Comparison of ENCODE assay signal across 8 cellular contexts in genomic region chr2:164992818-164993217, GRCh38. TPM values are rescaled to one million over a fixed set of nuclear protein-coding genes. Genes with fewer than 3 reads are reported as not detected.
DNase-seq lines count a peak whose midpoint lies in the region; ATAC-seq and TF ChIP-seq lines count a peak whose summit lies in the region.

No MANE protein-coding gene starts in this region.

- H3K4me3 ChIP-seq in MM.1S (ENCODE audit: low read length), result no peak overlapping the region
- H3K4me3 ChIP-seq in SJSA1, result no peak overlapping the region
- no peak overlapping the region for H3K4me3 ChIP-seq in mammary epithelial cell (replicated peaks in 1 of 3; ENCODE audit: insufficient read depth in 1 of 3, low read depth in 2 of 3, low read length in 3 of 3)
- no peak overlapping the region for H3K4me3 ChIP-seq in left lung

- peaks cover 12% of the 10 kb centered on the region for H3K4me1 Mint-ChIP-seq in stimulated activated naive CD8-positive, alpha-beta T cell treated with anti-CD3 and anti-CD28 coated beads, Interleukin-15, amount 100 ng/mL, for 72 hours

- in situ Hi-C loops in mammary epithelial cell (cut with MboI; ENCODE audit: low sequenced_read_pairs in 2 of 2), result no loop called here

- H3K9me2 ChIP-seq in MM.1S (replicated peaks; ENCODE audit: insufficient read depth, low read length), result no peaks in the 10 kb centered on the region

- H4K20me1 ChIP-seq in MM.1S (ENCODE audit: insufficient read depth, low read length) (no peaks in the 10 kb centered on the region), mammary epithelial cell (ENCODE audit: insufficient read depth, low read length) (no peaks in the 10 kb centered on the region)

- intact Hi-C loops in Right ventricle myocardium inferior (cut with DNase I) (loop anchor here (5.0 kb wide), 1 partner anchor 299 kb away; no protein-coding TSS in a partner anchor), cardiac septum (cut with DNase I) (loop anchor here (5.0 to 10.0 kb wide), 2 partner anchors 256 to 302 kb away; no protein-coding TSS in a partner anchor), mammary epithelial cell (cut with micrococcal nuclease) (loop anchor here (1.0 to 2.0 kb wide), 8 partner anchors 16 to 314 kb away; partner anchors contain the start of genes SCN2A and SCN3A), left lung (cut with DNase I) (no loop called here)

- peak overlapping the region in 1 of 2 donors; percentile 69 for H3K27ac Mint-ChIP-seq in stimulated activated naive CD8-positive, alpha-beta T cell treated with anti-CD3 and anti-CD28 coated beads, Interleukin-15, amount 100 ng/mL, for 72 hours

- no peak overlapping the region for H2AFZ ChIP-seq in MM.1S (ENCODE audit: low read length)
- no peak overlapping the region for H2AFZ ChIP-seq in mammary epithelial cell (ENCODE audit: low read depth, low read length)

- H3K4me2 ChIP-seq in MM.1S (ENCODE audit: low read depth, low read length) (peak overlapping the region; percentile 67; the same call in 1 of the 2 replicates), mammary epithelial cell (ENCODE audit: insufficient read depth, low read depth, low read length) (no peak overlapping the region)

- WGBS in mammary epithelial cell (ENCODE audit: low coverage, missing lambda C conversion rate), result 0% methylated on average over 5 of the region's 5 CpGs

- TF ChIP-seq CTCF in MM.1S (IDR thresholded peaks at IDR 0.05; ENCODE audit: low read length) (peak; percentile 57), mammary epithelial cell (conservative IDR thresholded peaks at IDR 0.05 in 1 of 2, IDR thresholded peaks at IDR 0.05 in 1 of 2; ENCODE audit: extremely low read depth in 1 of 2, insufficient read depth in 1 of 2, low read depth in 1 of 2, low read length in 2 of 2) (peak; percentile 21 to 39), left lung (IDR thresholded peaks at IDR 0.05) (peak; percentile 35 to 39)

- H3K4me1 ChIP-seq in MM.1S (ENCODE audit: low read length) (peaks cover 18% of the 10 kb centered on the region), SJSA1 (replicated peaks) (peaks cover 21% of the 10 kb centered on the region), mammary epithelial cell (ENCODE audit: insufficient read depth, low read length) (peaks cover 31% of the 10 kb centered on the region), left lung (no peaks in the 10 kb centered on the region)

- H3K27me3 ChIP-seq in MM.1S (replicated peaks; ENCODE audit: insufficient read depth, low read length), result no peaks in the 10 kb centered on the region
- H3K27me3 ChIP-seq in SJSA1 (replicated peaks), result no peaks in the 10 kb centered on the region
- H3K27me3 ChIP-seq in mammary epithelial cell (ENCODE audit: insufficient read depth, low read length), result no peaks in the 10 kb centered on the region
- no peaks in the 10 kb centered on the region for H3K27me3 ChIP-seq in left lung

- H3K9me3 Mint-ChIP-seq in stimulated activated naive CD8-positive, alpha-beta T cell treated with anti-CD3 and anti-CD28 coated beads, Interleukin-15, amount 100 ng/mL, for 72 hours, result no peaks in the 10 kb centered on the region

- no peak overlapping the region for H3K4me3 Mint-ChIP-seq in stimulated activated naive CD8-positive, alpha-beta T cell treated with anti-CD3 and anti-CD28 coated beads, Interleukin-15, amount 100 ng/mL, for 72 hours

- H3F3A ChIP-seq in MM.1S (ENCODE audit: insufficient read depth, low read length), result peaks cover 11% of the 10 kb centered on the region

- ATAC-seq in Right ventricle myocardium inferior, result peak; percentile 60
- peak; percentile 87 for ATAC-seq in left lung
- ATAC-seq in stimulated activated naive CD8-positive, alpha-beta T cell treated with anti-CD3 and anti-CD28 coated beads, Interleukin-15, amount 100 ng/mL, for 72 hours, result peak; percentile 68

- H3K9me3 ChIP-seq in MM.1S (replicated peaks; ENCODE audit: insufficient read depth, low read length), result no peaks in the 10 kb centered on the region
- H3K9me3 ChIP-seq in SJSA1 (replicated peaks), result no peaks in the 10 kb centered on the region
- no peaks in the 10 kb centered on the region for H3K9me3 ChIP-seq in mammary epithelial cell (replicated peaks; ENCODE audit: insufficient read depth, low read length)
- H3K9me3 ChIP-seq in left lung, result no peaks in the 10 kb centered on the region

- H3K27ac ChIP-seq in MM.1S (ENCODE audit: low read length) (peak overlapping the region; percentile 92; the same call in 1 of the 2 replicates), SJSA1 (no peak overlapping the region), mammary epithelial cell (ENCODE audit: insufficient read depth, low read depth, low read length) (peak overlapping the region; percentile 91), left lung (no peak overlapping the region)

- no peaks in the 10 kb centered on the region for H3K36me3 ChIP-seq in MM.1S (replicated peaks; ENCODE audit: insufficient read depth, low read length)
- no peaks in the 10 kb centered on the region for H3K36me3 ChIP-seq in SJSA1
- H3K36me3 ChIP-seq in mammary epithelial cell (ENCODE audit: insufficient read depth, low read length), result no peaks in the 10 kb centered on the region
- no peaks in the 10 kb centered on the region for H3K36me3 ChIP-seq in left lung

- dilution Hi-C loops in mammary epithelial cell (cut with HindIII; ENCODE audit: low sequenced_read_pairs), result loop anchor here (25.0 kb wide), 1 partner anchor 156 kb away; the partner anchor contains the start of gene COBLL1

- no peaks in the 10 kb centered on the region for H3K27me3 Mint-ChIP-seq in stimulated activated naive CD8-positive, alpha-beta T cell treated with anti-CD3 and anti-CD28 coated beads, Interleukin-15, amount 100 ng/mL, for 72 hours

- no peaks in the 10 kb centered on the region for H3K79me2 ChIP-seq in MM.1S (ENCODE audit: low read length)
- no peaks in the 10 kb centered on the region for H3K79me2 ChIP-seq in mammary epithelial cell (ENCODE audit: insufficient read depth, low read length)

- H3K9ac ChIP-seq in MM.1S (ENCODE audit: low read length) (peak overlapping the region; percentile 42; the same call in 1 of the 2 replicates), mammary epithelial cell (ENCODE audit: insufficient read depth, low read length) (no peak overlapping the region)

- no TSS peak for BruUV-seq in mammary epithelial cell (replicated peaks; lab: Mats Ljungman, UMichigan)

- CTCF ChIA-PET in mammary epithelial cell (lab: Charles Lee; ENCODE audit: low non-redundant PET), result interaction anchor here (0.5 to 0.8 kb wide), 7 partner anchors 16 to 211 kb away, joined by 3 to 32 read pairs (median 4); partner anchors contain the start of gene SCN3A

- DNase-seq in Right ventricle myocardium inferior (ENCODE audit: missing footprints), result no peak
- no peak for DNase-seq in cardiac septum (ENCODE audit: low spot score)
- peak; percentile 82 for DNase-seq in HCEC 1CT
- DNase-seq in MM.1S, result peak; percentile 76
- peak; percentile 58 to 73 for DNase-seq in SJSA1 (ENCODE audit: low read depth in 1 of 2, low spot score in 2 of 2)
- DNase-seq in mammary epithelial cell, result peak; percentile 87
- no peak for DNase-seq in left lung
- DNase-seq in stimulated activated naive CD8-positive, alpha-beta T cell treated with anti-CD3 and anti-CD28 coated beads, Interleukin-15, amount 100 ng/mL, for 72 hours, result peak; percentile 16 to 30

RNA-seq across cellular contexts. Expression of gene SLC38A11, which starts 37.5 kb away (rescaled TPM):
- total RNA-seq in Right ventricle myocardium inferior, result 0.84 TPM
- 0.51 TPM for total RNA-seq in cardiac septum
- total RNA-seq in SJSA1 (2014; rRNA removed; shearing (Covaris generic)), result not detected in 2 replicates
- total RNA-seq in mammary epithelial cell, result not detected
- 0.08 TPM for polyA plus RNA-seq in mammary epithelial cell
- not detected for polyA minus RNA-seq in mammary epithelial cell
- under 1 TPM; 0.29 to 0.63 TPM for total RNA-seq in left lung

Comparison
In these comparisons a context has a peak if more than half of its experiments do, and no peak if none do; other contexts are left out.
1. DNase-seq: peak in HCEC 1CT (single experiment), MM.1S (single experiment), SJSA1 (2 of 2), mammary epithelial cell (single experiment) and stimulated activated naive CD8-positive, alpha-beta T cell treated with anti-CD3 and anti-CD28 coated beads, Interleukin-15, amount 100 ng/mL, for 72 hours (2 of 2); none in Right ventricle myocardium inferior (single experiment), cardiac septum (single experiment) and left lung (0 of 2).
2. H3K27ac ChIP-seq: peak in MM.1S (single experiment) and mammary epithelial cell (single experiment); none in SJSA1 (single experiment) and left lung (0 of 2).
3. intact Hi-C loops: an anchor here in Right ventricle myocardium inferior (5.0 kb wide), cardiac septum (5.0 to 10.0 kb wide) and mammary epithelial cell (1.0 to 2.0 kb wide); none called in left lung.
4. Peak in every context shown above with its lines, with median percentiles within 50 percentile points of each other: ATAC-seq and CTCF ChIP-seq.